Comparison of ENCODE assay signal across 15 cellular contexts in the genomic region with DNA sequence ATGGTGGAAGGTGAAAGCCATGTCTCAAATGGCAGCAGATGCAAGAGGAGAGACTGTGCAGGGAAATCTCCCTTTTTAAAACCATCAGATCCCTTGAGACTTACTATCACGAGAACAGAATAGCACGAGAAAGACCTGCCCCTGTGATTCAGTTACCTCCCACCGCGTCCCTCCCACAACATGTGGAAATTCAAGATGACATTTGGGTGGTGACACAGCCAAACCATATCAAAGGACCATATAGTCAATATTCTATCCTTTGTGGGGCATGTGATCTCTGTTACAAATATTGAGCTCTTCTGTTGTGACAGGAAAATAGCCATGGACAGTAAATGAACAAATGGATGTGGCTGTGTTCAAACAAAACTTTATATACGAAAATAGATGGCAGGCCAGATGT.
"Had no signal": no experiment of that assay in that cellular context is flagged by ENCODE, and none has a peak within 500 bp of the region (broad histone marks: within the 10 kb centered on the region; RNA-seq: fewer than 3 reads in every experiment).

No MANE protein-coding gene starts in this region.

- H3K4me1 Mint-ChIP-seq: activated B cell treated with CpG ODN at 0.5 μM for 24 hours; stimulated activated memory B cell treated with anti-CD40 and anti-IgM and Interleukin-4, amounts not matched to agents 10 μg/mL and 1 μg/mL and 100 μg/mL, for 72 hours had no signal

- H3K27me3 Mint-ChIP-seq: activated B cell treated with CpG ODN at 0.5 μM for 24 hours; activated naive CD8-positive, alpha-beta T cell treated with anti-CD3 and anti-CD28 coated beads, Interleukin-2, amount 10 ng/mL, durations not matched to agents 7 days and 5 days; stimulated activated memory B cell treated with anti-CD40 and anti-IgM and Interleukin-4, amounts not matched to agents 10 μg/mL and 1 μg/mL and 100 μg/mL, for 72 hours had no signal

- H3K4me3 Mint-ChIP-seq: activated B cell treated with CpG ODN at 0.5 μM for 24 hours; activated naive CD8-positive, alpha-beta T cell treated with anti-CD3 and anti-CD28 coated beads, Interleukin-2, amount 10 ng/mL, durations not matched to agents 7 days and 5 days; stimulated activated memory B cell treated with anti-CD40 and anti-IgM and Interleukin-4, amounts not matched to agents 10 μg/mL and 1 μg/mL and 100 μg/mL, for 72 hours; T-helper 2 cell treated with Interferon-gamma antibody and Interleukin-4, amounts not matched to agents 5 μg/mL and 100 μg/mL, for 36 hours had no signal

- DNase-seq: activated B cell treated with CpG ODN at 0.5 μM for 24 hours; activated CD8-positive, alpha-beta memory T cell treated with anti-CD3 and anti-CD28 coated beads for 24 hours; activated naive CD8-positive, alpha-beta T cell treated with anti-CD3 and anti-CD28 coated beads, Interleukin-2, amount 10 ng/mL, durations not matched to agents 7 days and 5 days; anterior cingulate cortex; cortex of kidney; effector CD4-positive, alpha-beta T cell; esophagus squamous epithelium; kidney; left lung; mammary epithelial cell; pancreas; stimulated activated CD4-positive, alpha-beta T cell treated with anti-CD3 and anti-CD28 coated beads, Interleukin-2, amount 100 ng/mL, for 24 hours; transverse colon had no signal

- H3K27ac Mint-ChIP-seq: activated B cell treated with CpG ODN at 0.5 μM for 24 hours; activated naive CD8-positive, alpha-beta T cell treated with anti-CD3 and anti-CD28 coated beads, Interleukin-2, amount 10 ng/mL, durations not matched to agents 7 days and 5 days; stimulated activated memory B cell treated with anti-CD40 and anti-IgM and Interleukin-4, amounts not matched to agents 10 μg/mL and 1 μg/mL and 100 μg/mL, for 72 hours; T-helper 2 cell treated with Interferon-gamma antibody and Interleukin-4, amounts not matched to agents 5 μg/mL and 100 μg/mL, for 36 hours had no signal

- H3K9me3 Mint-ChIP-seq: activated B cell treated with CpG ODN at 0.5 μM for 24 hours; activated naive CD8-positive, alpha-beta T cell treated with anti-CD3 and anti-CD28 coated beads, Interleukin-2, amount 10 ng/mL, durations not matched to agents 7 days and 5 days; stimulated activated memory B cell treated with anti-CD40 and anti-IgM and Interleukin-4, amounts not matched to agents 10 μg/mL and 1 μg/mL and 100 μg/mL, for 72 hours; T-helper 2 cell treated with Interferon-gamma antibody and Interleukin-4, amounts not matched to agents 5 μg/mL and 100 μg/mL, for 36 hours had no signal
